Comparison of ENCODE assay signal across 20 cellular contexts in genomic region chr4:165738571-165738970, GRCh38.
A peak's percentile ranks its signal among the peaks of the same experiment; 100 is the strongest.
DNase-seq lines count a peak whose midpoint lies in the region; ATAC-seq and TF ChIP-seq lines count a peak whose summit lies in the region.
"Had no signal": no experiment of that assay in that cellular context is flagged by ENCODE, and none has a peak within 500 bp of the region (broad histone marks: within the 10 kb centered on the region; RNA-seq: fewer than 3 reads in every experiment).

No MANE protein-coding gene starts in this region.

- peaks cover 3% of the 10 kb centered on the region for H3K79me2 ChIP-seq in mammary epithelial cell (ENCODE audit: insufficient read depth, low read length)

- intact Hi-C loops in mammary epithelial cell (cut with micrococcal nuclease) = loop anchor here (1.0 to 5.0 kb wide), 2 partner anchors 135 to 156 kb away; partner anchors contain the start of gene TLL1
- intact Hi-C loops in activated CD4-positive, alpha-beta T cell treated with anti-CD3 and anti-CD28 coated beads, Interleukin-2, amount 10 ng/mL, durations not matched to agents 24 days and 14 days (cut with micrococcal nuclease) = no loop called here

- peak overlapping the region; percentile 65 for H3K9ac ChIP-seq in mammary epithelial cell (ENCODE audit: insufficient read depth, low read length)

- H3K9me3 ChIP-seq in mammary epithelial cell (replicated peaks; ENCODE audit: insufficient read depth, low read length) = no peaks in the 10 kb centered on the region
- H3K9me3 ChIP-seq: Caco-2, thyroid gland had no signal

- no peaks in the 10 kb centered on the region for H3K9me3 Mint-ChIP-seq in activated CD4-positive, alpha-beta T cell treated with anti-CD3 and anti-CD28 coated beads, Interleukin-2, amount 10 ng/mL, durations not matched to agents 24 days and 14 days

- no peak overlapping the region for H3K27ac Mint-ChIP-seq in activated CD4-positive, alpha-beta T cell treated with anti-CD3 and anti-CD28 coated beads, Interleukin-2, amount 10 ng/mL, durations not matched to agents 24 days and 14 days
- H3K27ac Mint-ChIP-seq: activated naive CD8-positive, alpha-beta T cell treated with anti-CD3 and anti-CD28 coated beads, Interleukin-2, amount 50 U/mL, for 24 hours; progenitor cell of endocrine pancreas had no signal

- no peaks in the 10 kb centered on the region for H3K4me1 Mint-ChIP-seq in activated CD4-positive, alpha-beta T cell treated with anti-CD3 and anti-CD28 coated beads, Interleukin-2, amount 10 ng/mL, durations not matched to agents 24 days and 14 days
- H3K4me1 Mint-ChIP-seq: activated naive CD8-positive, alpha-beta T cell treated with anti-CD3 and anti-CD28 coated beads, Interleukin-2, amount 50 U/mL, for 24 hours had no signal

- 0% methylated on average over 1 of the region's 1 CpG for WGBS in mammary epithelial cell (ENCODE audit: low coverage, missing lambda C conversion rate)

- dilution Hi-C loops in mammary epithelial cell (cut with HindIII; ENCODE audit: low sequenced_read_pairs) = no loop called here

- peak overlapping the region; percentile 93 for H3K27ac ChIP-seq in mammary epithelial cell (ENCODE audit: insufficient read depth, low read depth, low read length)
- H3K27ac ChIP-seq: HL-60, thyroid gland had no signal

- ATAC-seq in GM18517 (IDR thresholded peaks at IDR 0.05; ENCODE audit: unreplicated experiment) (peak; percentile 66), GM21529 (IDR thresholded peaks at IDR 0.05; ENCODE audit: unreplicated experiment) (peak; percentile 47), HG03378 (IDR thresholded peaks at IDR 0.05; ENCODE audit: unreplicated experiment) (peak; percentile 95), HG02885 (IDR thresholded peaks at IDR 0.05; ENCODE audit: poor library complexity, unreplicated experiment) (no peak)
- ATAC-seq: activated naive CD8-positive, alpha-beta T cell treated with anti-CD3 and anti-CD28 coated beads, Interleukin-2, amount 50 U/mL, for 24 hours had no signal

- H4K20me1 ChIP-seq in mammary epithelial cell (ENCODE audit: insufficient read depth, low read length) = no peaks in the 10 kb centered on the region

- H3K36me3 Mint-ChIP-seq in activated CD4-positive, alpha-beta T cell treated with anti-CD3 and anti-CD28 coated beads, Interleukin-2, amount 10 ng/mL, durations not matched to agents 24 days and 14 days (ENCODE audit: low read depth) = no peaks in the 10 kb centered on the region

- peak overlapping the region; percentile 40 to 75 (median 59) for H3K4me3 ChIP-seq in mammary epithelial cell (replicated peaks in 1 of 3; ENCODE audit: insufficient read depth in 1 of 3, low read depth in 2 of 3, low read length in 3 of 3)
- H3K4me3 ChIP-seq: thyroid gland had no signal

- H3K36me3 ChIP-seq in mammary epithelial cell (ENCODE audit: insufficient read depth, low read length) = no peaks in the 10 kb centered on the region
- H3K36me3 ChIP-seq: thyroid gland had no signal

- H3K4me3 Mint-ChIP-seq in activated CD4-positive, alpha-beta T cell treated with anti-CD3 and anti-CD28 coated beads, Interleukin-2, amount 10 ng/mL, durations not matched to agents 24 days and 14 days = no peak overlapping the region
- H3K4me3 Mint-ChIP-seq: activated naive CD8-positive, alpha-beta T cell treated with anti-CD3 and anti-CD28 coated beads, Interleukin-2, amount 50 U/mL, for 24 hours had no signal

- no TSS peak for BruUV-seq in mammary epithelial cell (replicated peaks; lab: Mats Ljungman, UMichigan)

- CTCF ChIA-PET in mammary epithelial cell (lab: Charles Lee; ENCODE audit: low non-redundant PET) = no interaction called here

- H3K27me3 ChIP-seq in mammary epithelial cell (ENCODE audit: insufficient read depth, low read length) = no peaks in the 10 kb centered on the region
- H3K27me3 ChIP-seq: thyroid gland had no signal

- no peaks in the 10 kb centered on the region for H3K27me3 Mint-ChIP-seq in activated CD4-positive, alpha-beta T cell treated with anti-CD3 and anti-CD28 coated beads, Interleukin-2, amount 10 ng/mL, durations not matched to agents 24 days and 14 days
- H3K27me3 Mint-ChIP-seq: activated naive CD8-positive, alpha-beta T cell treated with anti-CD3 and anti-CD28 coated beads, Interleukin-2, amount 50 U/mL, for 24 hours; progenitor cell of endocrine pancreas had no signal

- in situ Hi-C loops in mammary epithelial cell (cut with MboI; ENCODE audit: low sequenced_read_pairs in 2 of 2) = no loop called here

- H3K4me2 ChIP-seq in mammary epithelial cell (ENCODE audit: insufficient read depth, low read depth, low read length) = peak overlapping the region; percentile 63

- TF ChIP-seq CTCF in mammary epithelial cell (conservative IDR thresholded peaks at IDR 0.05 in 1 of 2, IDR thresholded peaks at IDR 0.05 in 1 of 2; ENCODE audit: extremely low read depth in 1 of 2, insufficient read depth in 1 of 2, low read depth in 1 of 2, low read length in 2 of 2) = no peak

- DNase-seq in mammary epithelial cell (peak; percentile 96), GM03348 (ENCODE audit: low spot score) (no peak), NCI-H69 (lab: John Stamatoyannopoulos, UW) (no peak)
- DNase-seq in activated CD4-positive, alpha-beta T cell treated with anti-CD3 and anti-CD28 coated beads, Interleukin-2, amount 10 ng/mL, durations not matched to agents 24 days and 14 days = no peak
- DNase-seq: activated naive CD8-positive, alpha-beta T cell treated with anti-CD3 and anti-CD28 coated beads, Interleukin-2, amount 50 U/mL, for 24 hours; activated T-cell treated with anti-CD3 and anti-CD28 coated beads for 4 hours; Caco-2; cerebellar nuclear complex; GOT3; islet precursor cell; Karpas-422; NCI-H146; NCI-H510A; thyroid gland had no signal

- peak overlapping the region; percentile 55 for H2AFZ ChIP-seq in mammary epithelial cell (ENCODE audit: low read depth, low read length)

- peaks cover 26% of the 10 kb centered on the region for H3K4me1 ChIP-seq in mammary epithelial cell (ENCODE audit: insufficient read depth, low read length)
- H3K4me1 ChIP-seq: Caco-2, thyroid gland had no signal
